Comparison of ENCODE assay signal across 8 cellular contexts in genomic region chr5:74866653-74867162, GRCh38. TPM values are rescaled to one million over a fixed set of nuclear protein-coding genes. Genes with fewer than 3 reads are reported as not detected.
A peak's percentile ranks its signal among the peaks of the same experiment; 100 is the strongest.
DNase-seq lines count a peak whose midpoint lies in the region; ATAC-seq and TF ChIP-seq lines count a peak whose summit lies in the region.

No MANE protein-coding gene starts in this region.

- ATAC-seq in GM18868 (IDR thresholded peaks at IDR 0.05; ENCODE audit: unreplicated experiment) (peak; percentile 17), GM18873 (IDR thresholded peaks at IDR 0.05; ENCODE audit: low FRiP score, unreplicated experiment) (no peak), GM18505 (IDR thresholded peaks at IDR 0.05; ENCODE audit: unreplicated experiment) (no peak)

- peaks cover 3 to 4% of the 10 kb centered on the region in 2 donors for H3K4me1 ChIP-seq in mucosa of rectum (ENCODE audit: control insufficient read depth in 2 of 2, insufficient read depth in 2 of 2, low read length in 2 of 2)

- intact Hi-C loops in dorsolateral prefrontal cortex (cut with DNase I): loop anchor here (5.0 to 10.0 kb wide), 2 partner anchors 69 to 72 kb away; no protein-coding TSS in a partner anchor

- H3K9ac ChIP-seq in mucosa of rectum (ENCODE audit: low read depth in 1 of 2, low read length in 2 of 2): peak overlapping the region in 1 of 2 donors; percentile 70

- H3K9me3 ChIP-seq in mucosa of rectum (ENCODE audit: control insufficient read depth in 2 of 2, low read length in 2 of 2): no peaks in the 10 kb centered on the region

- TF ChIP-seq CTCF in LNCaP clone FGC (IDR thresholded peaks at IDR 0.05; ENCODE audit: control insufficient read depth, extremely low read depth, insufficient read depth): no peak
- no peak for TF ChIP-seq CTCF in dorsolateral prefrontal cortex (IDR thresholded peaks at IDR 0.05 in 54 of 56, conservative IDR thresholded peaks at IDR 0.05 in 2 of 56; ENCODE audit: low read depth in 1 of 56, partially characterized antibody in 56 of 56)
- TF ChIP-seq CTCF in GM10248 (IDR thresholded peaks at IDR 0.05; ENCODE audit: control extremely low read depth, extremely low read depth, low read depth, missing control alignments): no peak

- no peak for TF ChIP-seq POLR2A in GM18505 (IDR thresholded peaks at IDR 0.05; ENCODE audit: borderline replicate concordance, extremely low read depth, insufficient read depth, insufficient read length)

- CTCF ChIA-PET in GM10248 (lab: Yijun Ruan, JAX): no interaction called here

- no peak for DNase-seq in LNCaP clone FGC (ENCODE audit: low read depth)
- peak in 5 of 10 donors; percentile 21 to 55 (median 42) for DNase-seq in dorsolateral prefrontal cortex
- DNase-seq in AML-193 (lab: John Stamatoyannopoulos, UW): no peak
- DNase-seq in GM10248 (ENCODE audit: extremely low spot score): no peak

- POLR2A ChIA-PET in GM10248 (lab: Yijun Ruan, JAX): interaction anchor here (0.6 kb wide), 1 partner anchor 25 kb away, joined by 3 read pairs; no protein-coding TSS in a partner anchor

- H3K36me3 ChIP-seq in mucosa of rectum (ENCODE audit: control insufficient read depth in 2 of 2, insufficient read depth in 2 of 2, low read length in 2 of 2): no peaks in the 10 kb centered on the region

- H3K4me3 ChIP-seq in LNCaP clone FGC (ENCODE audit: low read depth, low read length) (peak overlapping the region; percentile 59), dorsolateral prefrontal cortex (peak overlapping the region; percentile 56 to 92 (median 80)), mucosa of rectum (ENCODE audit: low read length in 2 of 2) (peak overlapping the region; percentile 61 to 82)

- H3K27ac ChIP-seq in dorsolateral prefrontal cortex (peak overlapping the region; percentile 22 to 96 (median 89)), mucosa of rectum (ENCODE audit: low read depth in 2 of 2, low read length in 2 of 2) (no peak overlapping the region)

- H3K27me3 ChIP-seq in dorsolateral prefrontal cortex (no peaks in the 10 kb centered on the region), mucosa of rectum (ENCODE audit: control insufficient read depth in 2 of 2, insufficient read depth in 2 of 2, low read length in 2 of 2) (peaks cover 0 to 14% of the 10 kb centered on the region in 2 donors)

RNA-seq across cellular contexts. Expression of gene FAM169A, which starts 0.5 kb away (rescaled TPM):
- total RNA-seq in dorsolateral prefrontal cortex: 10 to 100 TPM; 46.6 to 90.8 (median 70.1) TPM

Comparison
In these comparisons a context has a peak if more than half of its experiments do, and no peak if none do; other contexts are left out.
1. H3K27ac ChIP-seq: peak in dorsolateral prefrontal cortex (59 of 59); none in mucosa of rectum (0 of 2).
2. Peak in every context shown above with its lines, with median percentiles within 50 percentile points of each other: H3K4me3 ChIP-seq.